ENCODE assay signal across 8 cellular contexts in genomic region chr7:90152642-90153253, GRCh38. TPM values are rescaled to one million over a fixed set of nuclear protein-coding genes. Genes with fewer than 3 reads are reported as not detected.
DNase-seq lines count a peak whose midpoint lies in the region; ATAC-seq and TF ChIP-seq lines count a peak whose summit lies in the region.
"Not testable (repeated sequence)": the region's sequence is repeated elsewhere in the genome, so short reads cannot be mapped to it uniquely, and the experiment has no call there.

No MANE protein-coding gene starts in this region.

- H3K4me3 ChIP-seq in CD8-positive, alpha-beta T cell (ENCODE audit: low read depth, low read length); MM.1S (ENCODE audit: low read length); fibroblast of lung (replicated peaks in 1 of 4; ENCODE audit: control extremely low read depth in 1 of 4, insufficient read depth in 1 of 4, low read depth in 3 of 4, low read length in 4 of 4); mesenchymal stem cell (ENCODE audit: insufficient read depth in 1 of 2, low read depth in 1 of 2, low read length in 2 of 2); suprapubic skin: not testable (repeated sequence)

- CTCF ChIA-PET in CD8-positive, alpha-beta T cell (lab: Charles Lee) = interaction anchor here (0.9 to 2.1 kb wide), 4 partner anchors 128 to 277 kb away, joined by 3 to 44 read pairs (median 8); no protein-coding TSS in a partner anchor
- CTCF ChIA-PET in activated naive CD4-positive, alpha-beta T cell treated with anti-CD3 and anti-CD28 coated beads for 36 hours (lab: Charles Lee) = interaction anchor here (0.6 to 2.9 kb wide), 7 partner anchors 42 to 276 kb away, joined by 3 to 21 read pairs (median 4); no protein-coding TSS in a partner anchor

- H3F3A ChIP-seq in MM.1S (ENCODE audit: insufficient read depth, low read length) = not testable (repeated sequence)

- not testable (repeated sequence) for H3K4me1 ChIP-seq in CD8-positive, alpha-beta T cell (ENCODE audit: insufficient read depth, low read length); MM.1S (ENCODE audit: low read length); fibroblast of lung (ENCODE audit: control insufficient read depth, extremely low read depth, insufficient read depth, low read length); mesenchymal stem cell (ENCODE audit: control insufficient read depth, insufficient read depth, low read depth, low read length); suprapubic skin

- H3K79me1 ChIP-seq in mesenchymal stem cell (replicated peaks; ENCODE audit: low read length, poor library complexity, severe bottlenecking) = not testable (repeated sequence)

- H3K27me3 Mint-ChIP-seq in CD8-positive, alpha-beta T cell (ENCODE audit: low read depth) = peaks cover 24% of the 10 kb centered on the region
- H3K27me3 Mint-ChIP-seq in activated naive CD4-positive, alpha-beta T cell treated with anti-CD3 and anti-CD28 coated beads for 36 hours (ENCODE audit: low read depth) = peaks cover 23% of the 10 kb centered on the region

- not testable (repeated sequence) for H3K4me2 ChIP-seq in MM.1S (ENCODE audit: low read depth, low read length); fibroblast of lung (ENCODE audit: extremely low read depth, insufficient read depth, low read length); mesenchymal stem cell (ENCODE audit: low read length, poor library complexity, severe bottlenecking)

- POLR2A ChIA-PET in CD8-positive, alpha-beta T cell (lab: Charles Lee) = not testable (repeated sequence)

- H3K36me3 ChIP-seq in CD8-positive, alpha-beta T cell (ENCODE audit: insufficient read depth, low read length); MM.1S (replicated peaks; ENCODE audit: insufficient read depth, low read length); fibroblast of lung (ENCODE audit: control insufficient read depth, insufficient read depth, low read length); mesenchymal stem cell (ENCODE audit: control insufficient read depth in 1 of 2, insufficient read depth in 2 of 2, low read depth in 1 of 2, low read length in 2 of 2); suprapubic skin: not testable (repeated sequence)

- H4K8ac ChIP-seq in mesenchymal stem cell (ENCODE audit: low read length) = not testable (repeated sequence)

- not testable (repeated sequence) for TF ChIP-seq POLR2A in suprapubic skin (IDR thresholded peaks at IDR 0.05)

- H4K20me1 ChIP-seq in MM.1S (ENCODE audit: insufficient read depth, low read length); fibroblast of lung (ENCODE audit: control insufficient read depth, extremely low read depth, insufficient read depth, low read length): not testable (repeated sequence)

- H2BK15ac ChIP-seq in mesenchymal stem cell (ENCODE audit: low read depth, poor library complexity, severe bottlenecking) = not testable (repeated sequence)

- not testable (repeated sequence) for DNase-seq in CD8-positive, alpha-beta T cell; suprapubic skin (ENCODE audit: low spot score in 2 of 2)
- peak; percentile 66 for DNase-seq in MM.1S
- peak; percentile 84 to 91 for DNase-seq in NOMO-1 (lab: John Stamatoyannopoulos, UW; ENCODE audit: unreplicated experiment in 2 of 2)
- DNase-seq in activated naive CD4-positive, alpha-beta T cell treated with anti-CD3 and anti-CD28 coated beads for 36 hours = peak; percentile 32
- peak; percentile 76 to 87 for DNase-seq in fibroblast of lung (ENCODE audit: low read depth in 2 of 2)
- DNase-seq in mesenchymal stem cell = peak; percentile 49

- H2BK12ac ChIP-seq in mesenchymal stem cell (ENCODE audit: low read length in 2 of 2) = not testable (repeated sequence)

- not testable (repeated sequence) for H3K27ac ChIP-seq in CD8-positive, alpha-beta T cell (ENCODE audit: low read depth, low read length); MM.1S (ENCODE audit: low read length); fibroblast of lung (ENCODE audit: insufficient read depth, low read length); mesenchymal stem cell (ENCODE audit: low read length, poor library complexity, severe bottlenecking); suprapubic skin

- not testable (repeated sequence) for H3K9ac ChIP-seq in MM.1S (ENCODE audit: low read length); fibroblast of lung (ENCODE audit: insufficient read depth, low read length)
- peak overlapping the region; percentile 53 for H3K9ac ChIP-seq in mesenchymal stem cell (ENCODE audit: low read length)

- H3K18ac ChIP-seq in mesenchymal stem cell (ENCODE audit: low read depth in 1 of 2, low read length in 2 of 2) = not testable (repeated sequence)

- not testable (repeated sequence) for H3K23ac ChIP-seq in mesenchymal stem cell (ENCODE audit: low read length in 2 of 2)

- peak; percentile 57 for TF ChIP-seq CTCF in CD8-positive, alpha-beta T cell (IDR thresholded peaks at IDR 0.05)
- TF ChIP-seq CTCF in MM.1S (IDR thresholded peaks at IDR 0.05; ENCODE audit: low read length) (peak; percentile 45), fibroblast of lung (conservative IDR thresholded peaks at IDR 0.05 in 1 of 2, IDR thresholded peaks at IDR 0.05 in 1 of 2; ENCODE audit: low read depth in 1 of 2, low read length in 2 of 2) (peak; percentile 15 to 37), suprapubic skin (IDR thresholded peaks at IDR 0.05) (peak; percentile 35 to 36)

- not testable (repeated sequence) for H3K79me2 ChIP-seq in MM.1S (ENCODE audit: low read length); fibroblast of lung (ENCODE audit: control insufficient read depth, insufficient read depth, low read length)

- H3K36me3 Mint-ChIP-seq in CD8-positive, alpha-beta T cell; activated naive CD4-positive, alpha-beta T cell treated with anti-CD3 and anti-CD28 coated beads for 36 hours (ENCODE audit: low read depth): not testable (repeated sequence)

- not testable (repeated sequence) for TF ChIP-seq EP300 in suprapubic skin (IDR thresholded peaks at IDR 0.05)

- H2AK5ac ChIP-seq in mesenchymal stem cell (ENCODE audit: low read length, severe bottlenecking) = not testable (repeated sequence)

- H2AFZ ChIP-seq in MM.1S (ENCODE audit: low read length); fibroblast of lung (ENCODE audit: low read length); mesenchymal stem cell (ENCODE audit: low read depth, low read length): not testable (repeated sequence)

- H4K91ac ChIP-seq in mesenchymal stem cell (ENCODE audit: low read length) = not testable (repeated sequence)

- WGBS in mesenchymal stem cell = 58% methylated on average over 5 of the region's 9 CpGs
- 41% methylated on average over 9 of the region's 9 CpGs for WGBS in suprapubic skin

- not testable (repeated sequence) for H3K4me1 Mint-ChIP-seq in CD8-positive, alpha-beta T cell (ENCODE audit: low read depth); activated naive CD4-positive, alpha-beta T cell treated with anti-CD3 and anti-CD28 coated beads for 36 hours (ENCODE audit: low read depth)

- intact Hi-C loops in CD8-positive, alpha-beta T cell (cut with DNase I, micrococcal nuclease) = loop anchor here in 1 of 2 experiments (5.0 kb wide), 1 partner anchor 95 kb away; the partner anchor contains the start of gene CFAP69
- intact Hi-C loops in activated naive CD4-positive, alpha-beta T cell treated with anti-CD3 and anti-CD28 coated beads for 36 hours (cut with micrococcal nuclease) = loop anchor here (5.0 kb wide), 1 partner anchor 475 kb away; no protein-coding TSS in a partner anchor

- not testable (repeated sequence) for H2BK5ac ChIP-seq in mesenchymal stem cell (ENCODE audit: low read depth, low read length, poor library complexity, severe bottlenecking)

- not testable (repeated sequence) for H3K27me3 ChIP-seq in CD8-positive, alpha-beta T cell (ENCODE audit: insufficient read depth, low read length); MM.1S (replicated peaks; ENCODE audit: insufficient read depth, low read length); fibroblast of lung (ENCODE audit: control insufficient read depth, insufficient read depth, low read length); mesenchymal stem cell (ENCODE audit: control insufficient read depth in 1 of 2, insufficient read depth in 1 of 2, low read length in 2 of 2); suprapubic skin

- H3K4ac ChIP-seq in mesenchymal stem cell (ENCODE audit: low read depth in 1 of 2, low read length in 2 of 2) = not testable (repeated sequence)

- H3K27ac Mint-ChIP-seq in CD8-positive, alpha-beta T cell; activated naive CD4-positive, alpha-beta T cell treated with anti-CD3 and anti-CD28 coated beads for 36 hours: not testable (repeated sequence)

- H3K14ac ChIP-seq in mesenchymal stem cell (ENCODE audit: low read length in 2 of 2) = not testable (repeated sequence)

- not testable (repeated sequence) for H3K9me2 ChIP-seq in MM.1S (replicated peaks; ENCODE audit: insufficient read depth, low read length)

- not testable (repeated sequence) for H3K4me3 Mint-ChIP-seq in CD8-positive, alpha-beta T cell; activated naive CD4-positive, alpha-beta T cell treated with anti-CD3 and anti-CD28 coated beads for 36 hours

- not testable (repeated sequence) for H2BK120ac ChIP-seq in mesenchymal stem cell (ENCODE audit: low read depth, low read length)

- H3K9me3 Mint-ChIP-seq in CD8-positive, alpha-beta T cell; activated naive CD4-positive, alpha-beta T cell treated with anti-CD3 and anti-CD28 coated beads for 36 hours: not testable (repeated sequence)

- peak; percentile 35 for ATAC-seq in CD8-positive, alpha-beta T cell
- peak; percentile 26 for ATAC-seq in GM21390 (IDR thresholded peaks at IDR 0.05; ENCODE audit: unreplicated experiment)

- not testable (repeated sequence) for H3K9me3 ChIP-seq in CD8-positive, alpha-beta T cell (ENCODE audit: low read length); MM.1S (replicated peaks; ENCODE audit: insufficient read depth, low read length); fibroblast of lung (ENCODE audit: control insufficient read depth, insufficient read depth, low read depth, low read length); mesenchymal stem cell (ENCODE audit: control insufficient read depth, low read length); suprapubic skin

RNA-seq across cellular contexts. Expression of gene STEAP1, which starts 1.5 kb away (rescaled TPM):
- not detected for total RNA-seq in CD8-positive, alpha-beta T cell
- 1 to 10 TPM; 2.6 to 3.3 TPM for total RNA-seq in activated naive CD4-positive, alpha-beta T cell treated with anti-CD3 and anti-CD28 coated beads for 36 hours
- total RNA-seq in fibroblast of lung = 60.9 and 69.9 TPM in 2 replicates
- polyA plus RNA-seq in fibroblast of lung = 26.1 and 57.0 TPM in 2 replicates
- polyA plus RNA-seq in fibroblast of lung (2012) = 12.5 and 34.2 TPM in 2 replicates
- 1.7 TPM in 1 of 2 replicates, not detected in the other for polyA minus RNA-seq in fibroblast of lung (ENCODE audit: low replicate concordance)
- polyA plus RNA-seq in mesenchymal stem cell (2013, experiment 1 of 2) = not detected
- 0.12 TPM for polyA plus RNA-seq in mesenchymal stem cell (2013, experiment 2 of 2)
- 1 to 10 TPM; 1.5 to 6.0 (median 3.1) TPM for total RNA-seq in suprapubic skin

RNA-seq across cellular contexts. Expression of gene STEAP2, which starts 58.8 kb away (rescaled TPM):
- total RNA-seq in CD8-positive, alpha-beta T cell = not detected
- not detected for total RNA-seq in activated naive CD4-positive, alpha-beta T cell treated with anti-CD3 and anti-CD28 coated beads for 36 hours
- total RNA-seq in fibroblast of lung = 26.3 and 29.8 TPM in 2 replicates
- 11.4 and 16.5 TPM in 2 replicates for polyA plus RNA-seq in fibroblast of lung
- polyA plus RNA-seq in fibroblast of lung (2012) = 4.2 and 5.9 TPM in 2 replicates
- polyA minus RNA-seq in fibroblast of lung (ENCODE audit: low replicate concordance) = 1.6 and 3.3 TPM in 2 replicates
- 0.04 TPM for polyA plus RNA-seq in mesenchymal stem cell (2013, experiment 1 of 2)
- polyA plus RNA-seq in mesenchymal stem cell (2013, experiment 2 of 2) = under 0.01 TPM
- 10 to 100 TPM in 1 of 4 donors, 1 to 10 TPM in 3; 2.9 to 13.2 (median 3.9) TPM for total RNA-seq in suprapubic skin
